Comparison of ENCODE assay signal across 8 cellular contexts in the genomic region with DNA sequence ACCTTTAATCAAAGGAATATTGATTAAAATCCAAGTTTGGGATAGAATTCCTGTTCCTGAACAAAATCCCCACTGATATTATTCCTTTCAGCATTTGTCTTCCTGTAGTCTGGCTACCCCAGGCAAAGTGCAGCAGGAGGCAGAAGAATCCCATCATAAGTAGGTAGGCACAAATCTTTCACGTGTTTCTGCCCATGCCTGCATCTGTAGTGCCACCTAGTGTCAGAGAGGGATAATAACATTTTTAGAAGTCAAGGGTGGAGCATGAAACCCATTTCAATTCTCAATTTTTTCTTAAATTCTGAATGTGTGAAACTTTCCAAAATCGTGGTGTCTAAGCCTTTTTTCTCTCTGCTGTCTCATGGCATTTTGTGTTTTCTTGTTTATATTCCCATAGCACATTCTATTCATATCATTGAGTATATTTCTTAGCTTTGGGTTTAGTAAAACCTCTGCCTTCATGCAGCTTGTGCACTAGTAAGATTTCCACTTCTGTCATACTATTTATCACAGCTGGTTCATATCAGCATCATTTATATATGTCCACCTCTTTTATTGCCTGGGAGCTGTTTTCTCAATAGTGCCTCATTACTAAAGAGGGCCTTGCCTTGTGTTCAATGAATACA.
DNase-seq lines count a peak whose midpoint lies in the region; TF ChIP-seq lines count a peak whose summit lies in the region.

No MANE protein-coding gene starts in this region.

- POLR2A ChIA-PET in GM10248 (lab: Yijun Ruan, JAX) (no interaction called here), HEK293T (lab: Yijun Ruan, JAX) (no interaction called here)

- in situ Hi-C loops in brain microvascular endothelial cell (cut with HindIII; ENCODE audit: low pct_ligation_motif_present, low sequenced_read_pairs), result no loop called here

- H3K27me3 ChIP-seq in brain microvascular endothelial cell (replicated peaks), result no peaks in the 10 kb centered on the region

- CTCF ChIA-PET in GM10248 (lab: Yijun Ruan, JAX), result interaction anchor here (0.7 to 1.2 kb wide), 6 partner anchors 8 to 648 kb away, joined by 3 to 5 read pairs (median 4); no protein-coding TSS in a partner anchor
- CTCF ChIA-PET in HEK293T (lab: Yijun Ruan, JAX), result interaction anchor here (1.0 to 1.1 kb wide), 2 partner anchors 9 to 114 kb away, joined by 3 read pairs; no protein-coding TSS in a partner anchor

- H3K27ac ChIP-seq in brain microvascular endothelial cell, result no peak overlapping the region

- DNase-seq in 8988T (peak; percentile 6), GM10248 (ENCODE audit: extremely low spot score) (peak; percentile 67), HEK293T (ENCODE audit: extremely low spot score) (peak; percentile 71), NAMALWA (ENCODE audit: low spot score) (peak; percentile 82), SHP77 treated with DMSO at 0.1 percent for 48 hours (lab: John Stamatoyannopoulos, UW) (peak; percentile 19), brain microvascular endothelial cell (peak; percentile 41), islet precursor cell (peak; percentile 75)
- peak in 2 of 3 donors; percentile 3 to 6 for DNase-seq in stimulated activated CD4-positive, alpha-beta T cell treated with anti-CD3 and anti-CD28 coated beads, TNF-alpha, amount 100 ng/mL, for 48 hours (ENCODE audit: low read depth in 3 of 3)

- TF ChIP-seq CTCF in GM10248 (IDR thresholded peaks at IDR 0.05; ENCODE audit: control extremely low read depth, extremely low read depth, low read depth, missing control alignments) (peak; percentile 77), brain microvascular endothelial cell (IDR thresholded peaks at IDR 0.05; ENCODE audit: low read depth, low read length, missing control alignments) (peak; percentile 86)

- no peaks in the 10 kb centered on the region for H3K36me3 ChIP-seq in brain microvascular endothelial cell (replicated peaks)

- no peak overlapping the region for H3K4me3 ChIP-seq in brain microvascular endothelial cell (ENCODE audit: low read depth, low read length)

TF ChIP-seq in HEK293T, 16 proteins besides CTCF, POLR2A, EP300 and RAD21:
- TF ChIP-seq HDGF (IDR thresholded peaks at IDR 0.05; ENCODE audit: borderline replicate concordance), result no peak
- no peak for TF ChIP-seq TARDBP (IDR thresholded peaks at IDR 0.05)

Comparison
In these comparisons a context has a peak if more than half of its experiments do, and no peak if none do; other contexts are left out.
1. DNase-seq: peak in every context shown above with its lines; median percentile 82 in NAMALWA; 75 in islet precursor cell; 71 in HEK293T; 67 in GM10248; 41 in brain microvascular endothelial cell; 19 in SHP77 treated with DMSO at 0.1 percent for 48 hours; 6 in 8988T; 4 in stimulated activated CD4-positive, alpha-beta T cell treated with anti-CD3 and anti-CD28 coated beads, TNF-alpha, amount 100 ng/mL, for 48 hours.